In genomic region chr7:134787064-134787463, GRCh38 we compare ENCODE assay signal across 21 cellular contexts. TPM values are rescaled to one million over a fixed set of nuclear protein-coding genes. Genes with fewer than 3 reads are reported as not detected.
DNase-seq lines count a peak whose midpoint lies in the region; ATAC-seq and TF ChIP-seq lines count a peak whose summit lies in the region.
"Had no signal": no experiment of that assay in that cellular context is flagged by ENCODE, and none has a peak within 500 bp of the region (broad histone marks: within the 10 kb centered on the region; RNA-seq: fewer than 3 reads in every experiment).

No MANE protein-coding gene starts in this region.

- H3K27me3 ChIP-seq in heart left ventricle (no peaks in the 10 kb centered on the region), esophagus muscularis mucosa (no peaks in the 10 kb centered on the region), osteoblast (ENCODE audit: insufficient read depth, low read length) (no peaks in the 10 kb centered on the region), transverse colon (no peaks in the 10 kb centered on the region), hepatocyte (no peaks in the 10 kb centered on the region)
- H3K27me3 ChIP-seq: dorsolateral prefrontal cortex, spleen had no signal

- no peak for TF ChIP-seq EP300 in esophagus muscularis mucosa (IDR thresholded peaks at IDR 0.05)
- TF ChIP-seq EP300 in transverse colon (IDR thresholded peaks at IDR 0.05; ENCODE audit: low read depth), result no peak

- H3K9me3 ChIP-seq in heart left ventricle, result no peaks in the 10 kb centered on the region
- H3K9me3 ChIP-seq in esophagus muscularis mucosa, result no peaks in the 10 kb centered on the region
- H3K9me3 ChIP-seq in osteoblast (ENCODE audit: low read depth, low read length), result no peaks in the 10 kb centered on the region
- H3K9me3 ChIP-seq in transverse colon, result no peaks in the 10 kb centered on the region
- H3K9me3 ChIP-seq in hepatocyte (ENCODE audit: low read depth), result no peaks in the 10 kb centered on the region
- H3K9me3 ChIP-seq: spleen had no signal

- 43 to 56% (median 49%) methylated on average over 2 of the region's 2 CpGs for WGBS in heart left ventricle, 4 donors
- 57% methylated on average over 2 of the region's 2 CpGs for WGBS in esophagus muscularis mucosa
- WGBS in transverse colon (ENCODE audit: low coverage in 1 of 2), 2 donors, result 43 to 58% methylated on average over 2 of the region's 2 CpGs
- 91% methylated on average over 2 of the region's 2 CpGs for WGBS in hepatocyte (ENCODE audit: low lambda C conversion rate, missing lambda C conversion rate)

- no peak for ATAC-seq in heart left ventricle
- no peak for ATAC-seq in Right ventricle myocardium inferior

- H3K79me2 ChIP-seq in osteoblast (ENCODE audit: insufficient read depth, low read length), result peaks cover 100% of the 10 kb centered on the region
- peaks cover 85% of the 10 kb centered on the region for H3K79me2 ChIP-seq in hepatocyte

- H3K36me3 ChIP-seq in heart left ventricle (peaks cover 0 to 20% (median 3%) of the 10 kb centered on the region in 9 donors), esophagus muscularis mucosa (peaks cover 4 to 16% (median 8%) of the 10 kb centered on the region in 4 donors), osteoblast (ENCODE audit: insufficient read depth, low read length) (peaks cover 70% of the 10 kb centered on the region), transverse colon (no peaks in the 10 kb centered on the region), hepatocyte (replicated peaks; ENCODE audit: insufficient read depth, low read depth) (no peaks in the 10 kb centered on the region)
- H3K36me3 ChIP-seq: spleen had no signal

- in situ Hi-C loops in transverse colon (cut with MboI; ENCODE audit: low pct_ligation_motif_present in 1 of 4, low pct_unique_long_range_greater_than_20kb in 1 of 4, low sequenced_read_pairs in 3 of 4), result no loop called here

- H3K4me3 ChIP-seq in heart left ventricle (peak overlapping the region in 6 of 12 donors; percentile 6 to 24 (median 17)), esophagus muscularis mucosa (peak overlapping the region; percentile 19 to 70 (median 62)), osteoblast (ENCODE audit: insufficient read depth, low read length) (peak overlapping the region; percentile 48), transverse colon (no peak overlapping the region), hepatocyte (no peak overlapping the region)
- H3K4me3 ChIP-seq: dorsolateral prefrontal cortex, SK-N-MC, spleen had no signal

- DNase-seq in heart left ventricle (no peak), Right ventricle myocardium inferior (ENCODE audit: missing footprints) (no peak), esophagus muscularis mucosa (ENCODE audit: extremely low spot score) (no peak), osteoblast (ENCODE audit: insufficient read length, low spot score, missing footprints) (peak; percentile 27), transverse colon (no peak), hepatocyte (ENCODE audit: low spot score) (no peak), NCI-H446 (lab: John Stamatoyannopoulos, UW) (no peak)
- DNase-seq in stimulated activated CD4-positive, alpha-beta T cell treated with anti-CD3 and anti-CD28 coated beads, Interleukin-15, amount 100 ng/mL, for 24 hours, result no peak
- DNase-seq: DMS153, dorsolateral prefrontal cortex, erythroblast, H7, hypothalamus, NCI-H1048, NCI-H2107, occipital lobe, OCI-M1, spleen had no signal

- no peak for TF ChIP-seq CTCF in heart left ventricle (IDR thresholded peaks at IDR 0.05)
- no peak for TF ChIP-seq CTCF in esophagus muscularis mucosa (IDR thresholded peaks at IDR 0.05)
- TF ChIP-seq CTCF in osteoblast (IDR thresholded peaks at IDR 0.05; ENCODE audit: extremely low read depth, low read depth, low read length), result no peak
- TF ChIP-seq CTCF in transverse colon (IDR thresholded peaks at IDR 0.05), result no peak
- TF ChIP-seq CTCF in hepatocyte (IDR thresholded peaks at IDR 0.05; ENCODE audit: poor library complexity), result no peak

- intact Hi-C loops in heart left ventricle (cut with DNase I) (loop anchor here in 6 of 10 donors (5.0 to 10.0 kb wide), 4 partner anchors 40 to 148 kb away; no protein-coding TSS in a partner anchor), Right ventricle myocardium inferior (cut with DNase I) (no loop called here), esophagus muscularis mucosa (cut with DNase I) (loop anchor here (10.0 kb wide), 1 partner anchor 148 kb away; no protein-coding TSS in a partner anchor), transverse colon (cut with DNase I; ENCODE audit: low total_unique reads) (loop anchor here (10.0 kb wide), 1 partner anchor 168 kb away; no protein-coding TSS in a partner anchor)

- H3K9me2 ChIP-seq in hepatocyte (replicated peaks; ENCODE audit: insufficient read depth), result no peaks in the 10 kb centered on the region

- H4K20me1 ChIP-seq in osteoblast (ENCODE audit: insufficient read depth, low read length) (peaks cover 91% of the 10 kb centered on the region), hepatocyte (ENCODE audit: insufficient read depth, poor library complexity, severe bottlenecking) (no peaks in the 10 kb centered on the region)

- TF ChIP-seq POLR2A in heart left ventricle (IDR thresholded peaks at IDR 0.05) (no peak), esophagus muscularis mucosa (IDR thresholded peaks at IDR 0.05; ENCODE audit: low read depth) (no peak), transverse colon (IDR thresholded peaks at IDR 0.05) (no peak)

- no peak overlapping the region for H2AFZ ChIP-seq in osteoblast (ENCODE audit: low read length)
- H2AFZ ChIP-seq in hepatocyte, result no peak overlapping the region

- H3K27ac ChIP-seq in heart left ventricle (peak overlapping the region; percentile 12 to 92 (median 84)), esophagus muscularis mucosa (replicated peaks in 1 of 4) (peak overlapping the region; percentile 89 to 95 (median 92)), osteoblast (ENCODE audit: low read depth, low read length) (peak overlapping the region; percentile 94), transverse colon (peak overlapping the region; percentile 66 to 91 (median 85)), hepatocyte (no peak overlapping the region)
- H3K27ac ChIP-seq: C4-2B, KMS-11, SK-N-MC had no signal

- H3K4me2 ChIP-seq in osteoblast (ENCODE audit: insufficient read depth, low read length) (peak overlapping the region; percentile 90), hepatocyte (no peak overlapping the region)
- H3K4me2 ChIP-seq: KMS-11 had no signal

- peaks cover 0 to 99% (median 68%) of the 10 kb centered on the region in 12 donors for H3K4me1 ChIP-seq in heart left ventricle
- peaks cover 61 to 86% (median 73%) of the 10 kb centered on the region in 4 donors for H3K4me1 ChIP-seq in esophagus muscularis mucosa
- H3K4me1 ChIP-seq in osteoblast (ENCODE audit: insufficient read depth, low read length), result peaks cover 97% of the 10 kb centered on the region
- H3K4me1 ChIP-seq in transverse colon, result peaks cover 0 to 33% (median 4%) of the 10 kb centered on the region in 4 donors
- no peaks in the 10 kb centered on the region for H3K4me1 ChIP-seq in hepatocyte (ENCODE audit: insufficient read depth)

RNA-seq across cellular contexts. Expression of gene CALD1, which starts 7.6 kb away (rescaled TPM):
- total RNA-seq in heart left ventricle (100 to 1,000 TPM in 8 of 9 donors, 10 to 100 TPM in 1; 89.6 to 186 (median 130) TPM), Right ventricle myocardium inferior (99.1 TPM), esophagus muscularis mucosa (1,000 to 10,000 TPM; 2,057 to 3,140 (median 2,687) TPM), osteoblast (1,075 and 1,123 TPM in 2 replicates), transverse colon (100 to 1,000 TPM; 162 to 401 (median 226) TPM), hepatocyte (207 and 219 TPM in 2 replicates)
- polyA plus RNA-seq in heart left ventricle (100 to 1,000 TPM in 1 of 2 donors, 10 to 100 TPM in 1; 95.1 to 104 TPM), hepatocyte (333 and 406 TPM in 2 replicates)

Comparison
In these comparisons a context has a peak if more than half of its experiments do, and no peak if none do; other contexts are left out.
1. H3K4me3 ChIP-seq: peak in esophagus muscularis mucosa (4 of 4) and osteoblast (single experiment); none in transverse colon (0 of 4) and hepatocyte (single experiment).